ENCODE assay signal across 8 cellular contexts in the genomic region with DNA sequence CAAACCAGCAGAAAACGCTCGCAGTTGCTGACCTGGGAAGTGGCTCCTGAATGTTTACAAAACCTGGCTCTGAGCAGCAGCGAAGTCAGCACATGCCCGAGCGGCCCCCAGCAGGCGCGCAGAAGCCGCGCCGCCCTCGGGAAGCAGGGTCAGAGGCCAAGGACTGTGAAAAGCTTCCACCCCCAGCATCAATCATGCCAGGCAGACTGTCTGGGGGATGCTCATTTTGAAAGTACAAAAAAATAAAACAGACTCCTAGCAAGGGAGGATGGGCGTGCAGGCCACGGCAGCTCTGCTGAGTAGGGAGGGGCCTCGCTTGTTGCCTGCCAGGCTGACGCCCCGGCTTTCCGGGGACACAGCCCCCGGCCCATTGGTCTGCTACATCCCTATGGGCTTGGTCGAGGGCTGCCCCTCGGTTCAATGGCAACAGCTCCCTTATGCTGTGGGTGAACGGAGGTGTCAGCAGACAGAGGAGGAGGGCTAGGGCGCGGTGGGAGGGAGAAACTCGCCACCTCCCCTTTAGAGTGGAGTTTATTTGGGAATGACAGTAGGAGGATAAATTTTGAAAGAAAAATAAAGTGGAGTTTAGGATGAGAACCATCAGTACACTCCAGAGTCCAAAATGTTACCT.
A peak's percentile ranks its signal among the peaks of the same experiment; 100 is the strongest.
DNase-seq lines count a peak whose midpoint lies in the region; ATAC-seq and TF ChIP-seq lines count a peak whose summit lies in the region.

No MANE protein-coding gene starts in this region.

- H3K9me3 Mint-ChIP-seq in memory B cell, result no peaks in the 10 kb centered on the region
- H3K9me3 Mint-ChIP-seq in stimulated activated naive CD8-positive, alpha-beta T cell treated with anti-CD3 and anti-CD28 coated beads, Interleukin-15, Interleukin-2, amounts not matched to agents 100 ng/mL and 50 ng/mL, for 24 hours, result no peaks in the 10 kb centered on the region

- peaks cover 7% of the 10 kb centered on the region for H3K36me3 ChIP-seq in DOHH2 (ENCODE audit: control insufficient read depth, low read length)

- peaks cover 68% of the 10 kb centered on the region for H3K4me1 ChIP-seq in DOHH2 (ENCODE audit: control insufficient read depth, low read length)

- peaks cover 17% of the 10 kb centered on the region for H3F3A ChIP-seq in DOHH2 (ENCODE audit: control insufficient read depth, insufficient read depth)

- H3K4me3 Mint-ChIP-seq in memory B cell, result peak overlapping the region; percentile 82
- H3K4me3 Mint-ChIP-seq in stimulated activated naive CD8-positive, alpha-beta T cell treated with anti-CD3 and anti-CD28 coated beads, Interleukin-15, Interleukin-2, amounts not matched to agents 100 ng/mL and 50 ng/mL, for 24 hours, result peak overlapping the region; percentile 73

- no peaks in the 10 kb centered on the region for H3K27me3 ChIP-seq in DOHH2 (ENCODE audit: control insufficient read depth, low read length)

- H3K4me1 Mint-ChIP-seq in memory B cell, result peaks cover 17% of the 10 kb centered on the region
- peaks cover 74% of the 10 kb centered on the region for H3K4me1 Mint-ChIP-seq in stimulated activated naive CD8-positive, alpha-beta T cell treated with anti-CD3 and anti-CD28 coated beads, Interleukin-15, Interleukin-2, amounts not matched to agents 100 ng/mL and 50 ng/mL, for 24 hours (ENCODE audit: low read depth)

- no peaks in the 10 kb centered on the region for H4K20me1 ChIP-seq in DOHH2 (ENCODE audit: control insufficient read depth, insufficient read depth, low read depth, low read length)

- no peaks in the 10 kb centered on the region for H3K9me3 ChIP-seq in DOHH2 (ENCODE audit: control insufficient read depth, insufficient read depth, low read length)

- H3K27ac Mint-ChIP-seq in memory B cell, result no peak overlapping the region
- H3K27ac Mint-ChIP-seq in stimulated activated naive CD8-positive, alpha-beta T cell treated with anti-CD3 and anti-CD28 coated beads, Interleukin-15, Interleukin-2, amounts not matched to agents 100 ng/mL and 50 ng/mL, for 24 hours, result peak overlapping the region; percentile 96

- peak overlapping the region; percentile 87 for H3K4me2 ChIP-seq in DOHH2 (ENCODE audit: low read length)

- peak; percentile 85 for DNase-seq in NCI-H2227 (lab: John Stamatoyannopoulos, UW; ENCODE audit: unreplicated experiment)
- peak; percentile 35 for DNase-seq in activated T-helper 9 cell treated with anti-CD3 and anti-CD28 coated beads, Interleukin-2, amount 50 U/mL, for 16 hours (ENCODE audit: low read depth)
- DNase-seq in memory B cell (ENCODE audit: low spot score in 2 of 2), result no peak
- no peak for DNase-seq in iPS-NIHi7 (ENCODE audit: extremely low spot score)

- H3K27ac ChIP-seq in DOHH2 (ENCODE audit: low read depth, low read length), result peak overlapping the region; percentile 97

- no peaks in the 10 kb centered on the region for H3K79me2 ChIP-seq in DOHH2 (ENCODE audit: control insufficient read depth, low read length)

- ATAC-seq in memory B cell (ENCODE audit: low read depth), result peak; percentile 13
- no peak for ATAC-seq in GM18511 (IDR thresholded peaks at IDR 0.05; ENCODE audit: unreplicated experiment)
- ATAC-seq in HG03175 (IDR thresholded peaks at IDR 0.05; ENCODE audit: unreplicated experiment), result no peak

- H3K9me2 ChIP-seq in DOHH2 (replicated peaks; ENCODE audit: control insufficient read depth, low read length), result no peaks in the 10 kb centered on the region

- no peak for TF ChIP-seq CTCF in DOHH2 (IDR thresholded peaks at IDR 0.05; ENCODE audit: low read depth, low read length, poor library complexity, severe bottlenecking)

- H3K4me3 ChIP-seq in DOHH2 (ENCODE audit: low read length), result peak overlapping the region; percentile 65

- no peaks in the 10 kb centered on the region for H3K27me3 Mint-ChIP-seq in memory B cell
- no peaks in the 10 kb centered on the region for H3K27me3 Mint-ChIP-seq in stimulated activated naive CD8-positive, alpha-beta T cell treated with anti-CD3 and anti-CD28 coated beads, Interleukin-15, Interleukin-2, amounts not matched to agents 100 ng/mL and 50 ng/mL, for 24 hours

- H3K36me3 Mint-ChIP-seq in memory B cell, result peaks cover 2% of the 10 kb centered on the region
- H3K36me3 Mint-ChIP-seq in stimulated activated naive CD8-positive, alpha-beta T cell treated with anti-CD3 and anti-CD28 coated beads, Interleukin-15, Interleukin-2, amounts not matched to agents 100 ng/mL and 50 ng/mL, for 24 hours (ENCODE audit: low read depth), result peaks cover 10% of the 10 kb centered on the region

Comparison
In these comparisons a context has a peak if more than half of its experiments do, and no peak if none do; other contexts are left out.
1. DNase-seq: peak in NCI-H2227 (single experiment) and activated T-helper 9 cell treated with anti-CD3 and anti-CD28 coated beads, Interleukin-2, amount 50 U/mL, for 16 hours (single experiment); none in memory B cell (0 of 2) and iPS-NIHi7 (single experiment).